In the genomic region with DNA sequence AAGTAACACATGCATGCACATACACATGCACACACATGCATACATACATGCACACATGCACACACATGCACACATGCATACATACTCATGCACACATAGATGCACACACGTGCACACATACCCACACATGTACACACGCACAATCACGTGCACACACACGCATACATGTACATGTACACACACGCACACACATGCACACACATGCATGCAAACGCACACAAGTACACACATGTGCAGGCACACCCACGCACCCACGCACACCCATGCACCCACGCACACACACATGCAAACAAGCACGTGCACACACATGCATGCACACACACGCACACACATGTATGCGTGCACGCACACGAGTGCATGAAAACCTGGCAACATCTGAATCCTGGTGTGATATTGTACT, we compare ENCODE assay signal across 25 cellular contexts.
"Had no signal": no experiment of that assay in that cellular context is flagged by ENCODE, and none has a peak within 500 bp of the region (broad histone marks: within the 10 kb centered on the region; RNA-seq: fewer than 3 reads in every experiment).

No MANE protein-coding gene starts in this region.

- H3K9me3 Mint-ChIP-seq: effector memory CD8-positive, alpha-beta T cell; neural crest cell had no signal

- H3K4me1 Mint-ChIP-seq: naive B cell; neural crest cell; stimulated activated naive CD8-positive, alpha-beta T cell treated with anti-CD3 and anti-CD28 coated beads, Interleukin-15, amount 100 ng/mL, for 72 hours had no signal

- H3K4me2 ChIP-seq: smooth muscle cell had no signal

- FAIRE-seq: endometrium, frontal cortex, keratinocyte had no signal

- H3K36me3 Mint-ChIP-seq: naive B cell; natural killer cell treated with Interleukin-12 subunit alpha and Interleukin-12 subunit beta and Interleukin-15 and Interleukin-18, amount 100 ng/mL, for 72 hours had no signal

- H3K27ac ChIP-seq: coronary artery, esophagus squamous epithelium, lower lobe of right lung, parathyroid adenoma, suprapubic skin, transverse colon had no signal

- H3K9me3 ChIP-seq: lower lobe of right lung, suprapubic skin, transverse colon had no signal

- H3K4me1 ChIP-seq: esophagus squamous epithelium, lower lobe of right lung, parathyroid adenoma, suprapubic skin, transverse colon had no signal

- H2AFZ ChIP-seq: parathyroid adenoma had no signal

- H3K4me3 ChIP-seq: coronary artery, esophagus squamous epithelium, lower lobe of right lung, smooth muscle cell, suprapubic skin, transverse colon had no signal

- H3K27me3 ChIP-seq: esophagus squamous epithelium, transverse colon had no signal

- H3K27me3 Mint-ChIP-seq: naive B cell had no signal

- ATAC-seq: effector memory CD8-positive, alpha-beta T cell; left ventricle myocardium superior; lower lobe of right lung; natural killer cell treated with Interleukin-12 subunit alpha and Interleukin-12 subunit beta and Interleukin-15 and Interleukin-18, amount 100 ng/mL, for 72 hours; sciatic nerve; stimulated activated naive CD8-positive, alpha-beta T cell treated with anti-CD3 and anti-CD28 coated beads, Interleukin-15, amount 100 ng/mL, for 72 hours had no signal

- H3K36me3 ChIP-seq: esophagus squamous epithelium, lower lobe of right lung, suprapubic skin, transverse colon had no signal

- H3K4me3 Mint-ChIP-seq: effector memory CD8-positive, alpha-beta T cell; naive B cell; natural killer cell treated with Interleukin-12 subunit alpha and Interleukin-12 subunit beta and Interleukin-15 and Interleukin-18, amount 100 ng/mL, for 72 hours; neural crest cell; stimulated activated naive CD8-positive, alpha-beta T cell treated with anti-CD3 and anti-CD28 coated beads, Interleukin-15, amount 100 ng/mL, for 72 hours had no signal

- H3K27ac Mint-ChIP-seq: effector memory CD8-positive, alpha-beta T cell; naive B cell; natural killer cell treated with Interleukin-12 subunit alpha and Interleukin-12 subunit beta and Interleukin-15 and Interleukin-18, amount 100 ng/mL, for 72 hours; progenitor cell of endocrine pancreas; stimulated activated naive CD8-positive, alpha-beta T cell treated with anti-CD3 and anti-CD28 coated beads, Interleukin-15, amount 100 ng/mL, for 72 hours had no signal

- DNase-seq: dermis blood vessel endothelial cell; effector memory CD8-positive, alpha-beta T cell; erythroblast; esophagus squamous epithelium; left ventricle myocardium superior; lower lobe of right lung; naive B cell; stimulated activated CD4-positive, alpha-beta T cell treated with anti-CD3 and anti-CD28 coated beads, Interleukin-12 subunit alpha, Interleukin-12 subunit beta, amount 100 ng/mL, for 4 hours; stimulated activated CD4-positive, alpha-beta T cell treated with anti-CD3 and anti-CD28 coated beads, Interleukin-1b, Interleukin-23, amount 100 ng/mL, for 48 hours; stimulated activated CD4-positive, alpha-beta T cell treated with anti-CD3 and anti-CD28 coated beads, Interleukin-4, amount 100 ng/mL, for 1 hour; stimulated activated CD8-positive, alpha-beta memory T cell treated with anti-CD3 and anti-CD28 coated beads, Interleukin-4, amount 100 ng/mL, for 48 hours; stimulated activated naive CD4-positive, alpha-beta T cell; stimulated activated naive CD8-positive, alpha-beta T cell treated with anti-CD3 and anti-CD28 coated beads, Interleukin-15, amount 100 ng/mL, for 72 hours; transverse colon had no signal

- H3K9ac ChIP-seq: parathyroid adenoma had no signal

- H3K79me2 ChIP-seq: parathyroid adenoma had no signal
